In the genomic region with DNA sequence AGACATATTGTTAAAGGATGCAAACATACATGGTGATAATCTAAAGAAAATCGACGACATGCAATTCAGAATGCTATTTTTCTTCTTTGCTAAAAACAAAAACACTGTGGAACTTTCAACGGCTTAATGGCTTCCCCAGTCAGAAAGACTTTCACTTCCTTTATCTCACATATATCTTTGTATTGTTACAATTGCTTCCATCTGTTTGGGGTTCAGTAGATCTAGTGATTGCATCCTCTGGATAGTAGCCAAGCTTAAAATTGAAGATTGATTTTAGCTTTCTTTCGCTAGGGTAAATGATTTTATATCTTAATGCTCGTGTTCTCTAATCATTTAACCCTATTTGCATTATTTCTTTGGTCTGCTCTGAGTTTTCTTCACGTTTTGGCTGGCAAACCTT, we compare ENCODE assay signal across 15 cellular contexts.
"Had no signal": no experiment of that assay in that cellular context is flagged by ENCODE, and none has a peak within 500 bp of the region (broad histone marks: within the 10 kb centered on the region; RNA-seq: fewer than 3 reads in every experiment).

No MANE protein-coding gene starts in this region.

- ATAC-seq: right cardiac atrium; stimulated activated naive CD8-positive, alpha-beta T cell treated with anti-CD3 and anti-CD28 coated beads, Interleukin-15, Interleukin-2, amounts not matched to agents 100 U/mL and 50 U/mL, for 24 hours had no signal

- H3K9me3 ChIP-seq: suprapubic skin had no signal

- H3K27ac ChIP-seq: esophagus squamous epithelium, skin epidermis, suprapubic skin had no signal

- DNase-seq: activated CD4-positive, alpha-beta memory T cell treated with anti-CD3 and anti-CD28 coated beads, Interleukin-2, amount 10 ng/mL, durations not matched to agents 7 days and 5 days; activated CD4-positive, alpha-beta T cell treated with anti-CD3 and anti-CD28 coated beads for 4 hours; activated naive CD8-positive, alpha-beta T cell treated with anti-CD3 and anti-CD28 coated beads for 36 hours; effector CD8-positive, alpha-beta T cell; esophagus squamous epithelium; foreskin melanocyte; head of caudate nucleus; nephron progenitor cell; occipital lobe; right cardiac atrium; stimulated activated CD4-positive, alpha-beta T cell treated with anti-CD3 and anti-CD28 coated beads, Interleukin-4, amount 100 ng/mL, for 24 hours; stimulated activated naive CD8-positive, alpha-beta T cell treated with anti-CD3 and anti-CD28 coated beads, Interleukin-15, Interleukin-2, amounts not matched to agents 100 U/mL and 50 U/mL, for 24 hours; trophoblast cell had no signal

- H3K27me3 ChIP-seq: esophagus squamous epithelium, suprapubic skin had no signal

- H3K4me1 ChIP-seq: esophagus squamous epithelium, suprapubic skin had no signal

- H3K4me3 ChIP-seq: esophagus squamous epithelium, skin epidermis, suprapubic skin had no signal

- H3K36me3 ChIP-seq: esophagus squamous epithelium, suprapubic skin had no signal
